ENCODE assay signal across 23 cellular contexts in the genomic region with DNA sequence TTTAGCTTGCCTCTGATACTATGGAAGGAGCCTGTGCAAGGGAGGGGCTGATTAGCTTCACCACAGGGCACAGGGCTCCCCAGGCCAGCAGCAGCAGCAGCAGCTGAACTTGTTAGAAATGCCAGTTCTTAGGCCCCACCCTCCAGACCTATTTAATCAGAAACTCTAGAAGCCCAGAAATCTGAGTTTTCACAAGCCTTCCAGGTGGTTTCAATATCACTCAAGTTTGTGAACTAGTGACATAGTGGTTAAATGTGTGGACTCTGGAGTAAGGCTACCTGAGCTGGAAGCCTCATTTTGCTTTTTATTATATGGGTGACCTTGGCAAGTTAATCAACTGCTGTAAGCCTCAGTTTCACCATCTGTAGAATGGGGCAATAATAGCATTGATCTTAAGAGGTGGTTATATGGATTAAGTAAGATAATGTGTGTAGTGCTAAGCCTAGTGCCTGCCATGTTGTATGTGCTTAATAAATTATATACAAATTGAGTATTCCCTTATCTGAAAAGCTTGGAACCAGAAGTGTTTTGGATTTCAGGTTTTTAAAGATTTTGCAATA.
"Had no signal": no experiment of that assay in that cellular context is flagged by ENCODE, and none has a peak within 500 bp of the region (broad histone marks: within the 10 kb centered on the region; RNA-seq: fewer than 3 reads in every experiment).

No MANE protein-coding gene starts in this region.

- H3K27me3 Mint-ChIP-seq: naive thymus-derived CD4-positive, alpha-beta T cell had no signal

- ATAC-seq: foreskin keratinocyte; gastroesophageal sphincter; heart left ventricle; left colon; left lung; left ventricle myocardium superior; lower lobe of right lung; naive thymus-derived CD4-positive, alpha-beta T cell had no signal

- H3K9me3 Mint-ChIP-seq: immature natural killer cell, memory B cell had no signal

- H3K4me1 Mint-ChIP-seq: immature natural killer cell; memory B cell; naive thymus-derived CD4-positive, alpha-beta T cell had no signal

- H3K4me3 Mint-ChIP-seq: immature natural killer cell; memory B cell; naive thymus-derived CD4-positive, alpha-beta T cell had no signal

- H3K36me3 Mint-ChIP-seq: immature natural killer cell; memory B cell; naive thymus-derived CD4-positive, alpha-beta T cell had no signal

- H3K27ac Mint-ChIP-seq: immature natural killer cell; memory B cell; naive thymus-derived CD4-positive, alpha-beta T cell had no signal

- DNase-seq: dermis blood vessel endothelial cell; dorsolateral prefrontal cortex; effector CD4-positive, alpha-beta T cell; effector memory CD4-positive, alpha-beta T cell; foreskin keratinocyte; heart left ventricle; hypothalamus; immature natural killer cell; islet precursor cell; kidney; kidney glomerular epithelial cell; left colon; left lung; left ventricle myocardium superior; lower lobe of right lung; mesendoderm; midbrain; naive thymus-derived CD4-positive, alpha-beta T cell had no signal

- FAIRE-seq: colon, endothelial cell of umbilical vein, frontal cortex, kidney had no signal
